ENCODE assay signal across 21 cellular contexts in the genomic region with DNA sequence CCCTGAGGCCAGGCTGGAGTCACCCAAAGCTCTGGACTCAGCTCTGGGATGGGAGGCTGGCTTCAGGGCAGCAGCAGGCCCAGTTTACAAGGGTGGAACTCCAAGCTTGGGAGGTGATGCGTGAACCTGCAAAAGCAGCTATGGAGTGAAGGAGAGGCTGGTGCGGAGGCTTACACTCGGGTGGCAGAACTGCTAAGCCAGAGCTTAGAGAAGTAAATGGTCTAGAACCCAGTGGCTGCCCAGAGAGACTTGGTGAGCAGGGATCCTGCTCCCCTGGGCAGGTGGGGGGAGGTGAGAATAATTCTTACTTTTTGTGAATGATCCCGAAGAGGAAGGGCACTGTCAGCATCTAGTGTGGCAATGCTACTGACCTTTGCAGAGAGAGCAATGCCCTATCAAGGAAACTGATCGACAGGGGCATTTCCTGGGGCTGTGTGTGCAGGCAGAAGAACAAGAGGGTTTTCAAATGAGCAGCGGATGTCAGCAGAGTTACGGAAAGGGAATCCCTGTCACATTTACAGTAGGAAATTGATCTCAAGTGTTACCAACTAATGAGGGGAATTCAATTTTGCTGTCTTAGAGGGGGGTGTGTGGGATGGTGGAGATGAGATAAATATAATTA.
DNase-seq lines count a peak whose midpoint lies in the region; ATAC-seq and TF ChIP-seq lines count a peak whose summit lies in the region.
"Had no signal": no experiment of that assay in that cellular context is flagged by ENCODE, and none has a peak within 500 bp of the region (broad histone marks: within the 10 kb centered on the region; RNA-seq: fewer than 3 reads in every experiment).

No MANE protein-coding gene starts in this region.

- CTCF ChIA-PET in SK-N-SH (lab: Yijun Ruan, JAX) = no interaction called here
- CTCF ChIA-PET in CD4-positive, alpha-beta memory T cell (lab: Charles Lee; ENCODE audit: partially characterized antibody) = no interaction called here

- H4K20me1 ChIP-seq in SK-N-SH (ENCODE audit: insufficient read depth) = no peaks in the 10 kb centered on the region

- H3K79me2 ChIP-seq in SK-N-SH (ENCODE audit: insufficient read depth) = no peaks in the 10 kb centered on the region

- no peak for ATAC-seq in SK-N-SH treated with all-trans-retinoic acid at 6 μM for 48 hours
- ATAC-seq in activated T-helper 17 cell treated with anti-CD3 and anti-CD28 coated beads, Interleukin-2, amount 50 U/mL, for 72 hours (replicated peaks) = no peak
- peak; percentile 8 to 58 (median 33) for ATAC-seq in natural killer cell
- ATAC-seq: left cardiac atrium had no signal

- no peak for TF ChIP-seq EP300 in SK-N-SH (IDR thresholded peaks at IDR 0.05; ENCODE audit: borderline replicate concordance in 1 of 2, low read depth in 1 of 2, low read length in 1 of 2)

- H3K4me3 ChIP-seq in SK-N-SH (ENCODE audit: low read depth in 2 of 2, low read length in 1 of 2) (no peak overlapping the region), tibial artery (no peak overlapping the region)
- H3K4me3 ChIP-seq in CD4-positive, alpha-beta memory T cell (ENCODE audit: low read length in 2 of 2) = no peak overlapping the region
- H3K4me3 ChIP-seq: cardiac muscle cell, neural progenitor cell, uterus had no signal

- H3K4me1 Mint-ChIP-seq in CD4-positive, alpha-beta memory T cell = peaks cover 14 to 39% (median 28%) of the 10 kb centered on the region in 4 donors
- peaks cover 12% of the 10 kb centered on the region for H3K4me1 Mint-ChIP-seq in activated T-helper 17 cell treated with anti-CD3 and anti-CD28 coated beads, Interleukin-2, amount 50 U/mL, for 72 hours
- H3K4me1 Mint-ChIP-seq in natural killer cell = peaks cover 73 to 79% of the 10 kb centered on the region in 2 donors

- H3K9me3 ChIP-seq in SK-N-SH = no peaks in the 10 kb centered on the region
- no peaks in the 10 kb centered on the region for H3K9me3 ChIP-seq in CD4-positive, alpha-beta memory T cell (ENCODE audit: control insufficient read depth in 1 of 2, low read length in 2 of 2)
- H3K9me3 ChIP-seq in tibial artery = no peaks in the 10 kb centered on the region
- H3K9me3 ChIP-seq: uterus had no signal

- intact Hi-C loops in CD4-positive, alpha-beta memory T cell (cut with micrococcal nuclease) = no loop called here
- intact Hi-C loops in natural killer cell (cut with micrococcal nuclease) (no loop called here), tibial artery (cut with DNase I; ENCODE audit: low total_unique reads) (no loop called here)

- POLR2A ChIA-PET in SK-N-SH (lab: Yijun Ruan, JAX) = no interaction called here
- POLR2A ChIA-PET in CD4-positive, alpha-beta memory T cell (lab: Charles Lee; ENCODE audit: partially characterized antibody) = no interaction called here

- no peak for DNase-seq in SK-N-SH
- peak in 2 of 5 donors; percentile 6 to 9 for DNase-seq in CD4-positive, alpha-beta memory T cell
- no peak for DNase-seq in natural killer cell
- no peak for DNase-seq in GM10266 (ENCODE audit: extremely low spot score)
- DNase-seq in tibial artery = no peak
- no peak for DNase-seq in GM19240 (ENCODE audit: insufficient read length, low spot score)
- DNase-seq: amniotic stem cell, HFFc6, IMR-90, left cardiac atrium, NCI-H187, NCI-H446, RPMI8226, substantia nigra, SW 1271, uterus had no signal

- H3K36me3 Mint-ChIP-seq in CD4-positive, alpha-beta memory T cell = no peaks in the 10 kb centered on the region
- H3K36me3 Mint-ChIP-seq in activated T-helper 17 cell treated with anti-CD3 and anti-CD28 coated beads, Interleukin-2, amount 50 U/mL, for 72 hours (ENCODE audit: low read depth) = no peaks in the 10 kb centered on the region
- H3K36me3 Mint-ChIP-seq in natural killer cell = no peaks in the 10 kb centered on the region
- H3K36me3 Mint-ChIP-seq: neural progenitor cell had no signal

- no peaks in the 10 kb centered on the region for H3K9me2 ChIP-seq in SK-N-SH

- H3K4me2 ChIP-seq in SK-N-SH = no peak overlapping the region

- no peak overlapping the region for H3K27ac ChIP-seq in SK-N-SH (ENCODE audit: low read depth in 2 of 2, low read length in 1 of 2)
- no peak overlapping the region for H3K27ac ChIP-seq in CD4-positive, alpha-beta memory T cell (ENCODE audit: low read depth, low read length)
- no peak overlapping the region for H3K27ac ChIP-seq in tibial artery
- H3K27ac ChIP-seq: C4-2B, cardiac muscle cell, neural progenitor cell, uterus had no signal

- no peak overlapping the region for H2AFZ ChIP-seq in SK-N-SH (ENCODE audit: low read depth)
- H2AFZ ChIP-seq: neural progenitor cell had no signal

- peak overlapping the region in 5 of 7 donors; percentile 17 to 71 (median 27) for H3K27ac Mint-ChIP-seq in CD4-positive, alpha-beta memory T cell
- peak overlapping the region; percentile 61 for H3K27ac Mint-ChIP-seq in activated T-helper 17 cell treated with anti-CD3 and anti-CD28 coated beads, Interleukin-2, amount 50 U/mL, for 72 hours
- peak overlapping the region; percentile 81 to 84 for H3K27ac Mint-ChIP-seq in natural killer cell
- H3K27ac Mint-ChIP-seq: HFFc6, neural progenitor cell had no signal

- H3K27me3 ChIP-seq in SK-N-SH (ENCODE audit: insufficient read depth) = no peaks in the 10 kb centered on the region; the same call in 1 of the 2 replicates
- no peaks in the 10 kb centered on the region for H3K27me3 ChIP-seq in CD4-positive, alpha-beta memory T cell (ENCODE audit: insufficient read depth, low read length)
- H3K27me3 ChIP-seq in tibial artery = no peaks in the 10 kb centered on the region
- H3K27me3 ChIP-seq: cardiac muscle cell, neural progenitor cell, uterus had no signal

- H3K36me3 ChIP-seq in SK-N-SH (replicated peaks in 1 of 2; ENCODE audit: control insufficient read depth in 1 of 2, insufficient read depth in 2 of 2, low read length in 1 of 2) = no peaks in the 10 kb centered on the region
- H3K36me3 ChIP-seq in CD4-positive, alpha-beta memory T cell (ENCODE audit: insufficient read depth, low read length) = no peaks in the 10 kb centered on the region
- no peaks in the 10 kb centered on the region for H3K36me3 ChIP-seq in tibial artery
- H3K36me3 ChIP-seq: cardiac muscle cell, neural progenitor cell, uterus had no signal

- peak overlapping the region in 7 of 8 donors; percentile 27 to 71 (median 49) for H3K4me3 Mint-ChIP-seq in CD4-positive, alpha-beta memory T cell
- H3K4me3 Mint-ChIP-seq in activated T-helper 17 cell treated with anti-CD3 and anti-CD28 coated beads, Interleukin-2, amount 50 U/mL, for 72 hours = peak overlapping the region; percentile 44
- peak overlapping the region; percentile 73 for H3K4me3 Mint-ChIP-seq in natural killer cell
- H3K4me3 Mint-ChIP-seq: HFFc6, neural progenitor cell had no signal

- TF ChIP-seq CTCF in SK-N-SH (IDR thresholded peaks at IDR 0.05) (no peak), natural killer cell (IDR thresholded peaks at IDR 0.05) (no peak), GM10266 (IDR thresholded peaks at IDR 0.05; ENCODE audit: control insufficient read depth, insufficient read depth, low read depth, missing control alignments) (no peak), tibial artery (IDR thresholded peaks at IDR 0.05) (no peak)

- no peak for TF ChIP-seq RAD21 in SK-N-SH (IDR thresholded peaks at IDR 0.05; ENCODE audit: low read length)

- 40% methylated on average over 7 of the region's 7 CpGs for WGBS in SK-N-SH (ENCODE audit: low lambda C conversion rate)

- H3K9ac ChIP-seq in SK-N-SH = no peak overlapping the region
- H3K9ac ChIP-seq: neural progenitor cell had no signal

- no peaks in the 10 kb centered on the region for H3F3A ChIP-seq in SK-N-SH (replicated peaks; ENCODE audit: insufficient read depth)

- H3K4me1 ChIP-seq in SK-N-SH (ENCODE audit: control insufficient read depth in 1 of 2, insufficient read depth in 2 of 2, low read depth in 1 of 2, low read length in 1 of 2) = peaks cover 0 to 16% of the 10 kb centered on the region in 2 experiments; a peak in 2 of 4 replicates
- H3K4me1 ChIP-seq in CD4-positive, alpha-beta memory T cell (ENCODE audit: insufficient read depth, low read length) = peaks cover 29% of the 10 kb centered on the region
- H3K4me1 ChIP-seq in tibial artery = no peaks in the 10 kb centered on the region
- H3K4me1 ChIP-seq: uterus had no signal

- no peaks in the 10 kb centered on the region for H3K9me3 Mint-ChIP-seq in CD4-positive, alpha-beta memory T cell
- H3K9me3 Mint-ChIP-seq in activated T-helper 17 cell treated with anti-CD3 and anti-CD28 coated beads, Interleukin-2, amount 50 U/mL, for 72 hours = no peaks in the 10 kb centered on the region
- H3K9me3 Mint-ChIP-seq in natural killer cell = no peaks in the 10 kb centered on the region
- H3K9me3 Mint-ChIP-seq: HFFc6, neural progenitor cell had no signal

- no peaks in the 10 kb centered on the region for H3K27me3 Mint-ChIP-seq in CD4-positive, alpha-beta memory T cell
- H3K27me3 Mint-ChIP-seq in activated T-helper 17 cell treated with anti-CD3 and anti-CD28 coated beads, Interleukin-2, amount 50 U/mL, for 72 hours = no peaks in the 10 kb centered on the region
- H3K27me3 Mint-ChIP-seq in natural killer cell (ENCODE audit: low read depth in 2 of 2) = no peaks in the 10 kb centered on the region

TF ChIP-seq in SK-N-SH, 30 proteins besides CTCF, POLR2A, EP300 and RAD21 (continues in another document):
- TF ChIP-seq GATA2 (CRISPR knock-in tag; IDR thresholded peaks at IDR 0.05) = peak; percentile 18; the same call in 1 of the 2 replicates
- TF ChIP-seq PBX3 (IDR thresholded peaks at IDR 0.05) = no peak
- no peak for TF ChIP-seq MXI1 (IDR thresholded peaks at IDR 0.05; ENCODE audit: low read depth, low read length)

TF ChIP-seq in SK-N-SH treated with all-trans-retinoic acid at 6 μM for 48 hours, 23 proteins besides CTCF, POLR2A, EP300 and RAD21:
- TF ChIP-seq SNAI2 (CRISPR knock-in tag; IDR thresholded peaks at IDR 0.05) (no peak), ZC3H10 (CRISPR knock-in tag; IDR thresholded peaks at IDR 0.05) (no peak), ZNF8 (CRISPR knock-in tag; IDR thresholded peaks at IDR 0.05) (no peak)

Comparison
In these comparisons a context has a peak if more than half of its experiments do, and no peak if none do; other contexts are left out.
1. ATAC-seq: peak in natural killer cell (3 of 3); none in SK-N-SH treated with all-trans-retinoic acid at 6 μM for 48 hours (single experiment) and activated T-helper 17 cell treated with anti-CD3 and anti-CD28 coated beads, Interleukin-2, amount 50 U/mL, for 72 hours (single experiment).
2. H3K27ac Mint-ChIP-seq: peak in every context shown above with its lines; median percentile 82 in natural killer cell; 61 in activated T-helper 17 cell treated with anti-CD3 and anti-CD28 coated beads, Interleukin-2, amount 50 U/mL, for 72 hours; 27 in CD4-positive, alpha-beta memory T cell.
3. Peak in every context shown above with its lines, with median percentiles within 50 percentile points of each other: H3K4me3 Mint-ChIP-seq.